In the genomic region with DNA sequence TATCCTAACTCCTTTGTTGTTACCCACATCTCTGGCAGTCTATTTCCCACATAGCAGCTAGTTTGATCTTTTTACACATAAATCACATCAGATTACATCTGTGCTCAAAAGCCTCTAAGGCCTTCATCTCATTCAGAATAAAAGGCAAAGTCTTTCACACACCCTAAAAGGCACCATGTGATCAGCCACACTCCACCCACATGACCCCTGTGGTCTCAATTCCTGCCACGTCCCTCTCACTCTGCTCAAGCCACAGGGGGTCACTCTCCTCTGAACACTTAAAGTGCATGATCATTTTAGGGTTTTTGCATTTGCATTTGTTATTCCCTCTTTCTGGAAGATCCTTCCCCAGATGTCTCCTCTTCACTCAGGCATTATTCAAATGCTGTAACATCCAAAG, we compare ENCODE assay signal across 1 cellular context.
TF ChIP-seq lines count a peak whose summit lies in the region.

No MANE protein-coding gene starts in this region.

TF ChIP-seq in GM23338, 12 proteins besides CTCF, POLR2A, EP300 and RAD21:
- TF ChIP-seq ZNF462 (CRISPR knock-in tag; IDR thresholded peaks at IDR 0.05) (no peak), POLR2AphosphoS5 (IDR thresholded peaks at IDR 0.05; ENCODE audit: low read depth) (no peak), JUNB (IDR thresholded peaks at IDR 0.05; ENCODE audit: unreplicated experiment) (no peak), ETS1 (IDR thresholded peaks at IDR 0.05) (no peak), NANOG (IDR thresholded peaks at IDR 0.05; ENCODE audit: borderline replicate concordance) (no peak), EZH2phosphoT487 (IDR thresholded peaks at IDR 0.05; ENCODE audit: unreplicated experiment) (no peak), CREB1 (CRISPR knock-in tag; IDR thresholded peaks at IDR 0.05; ENCODE audit: low read depth) (no peak), STAT1 (IDR thresholded peaks at IDR 0.05; ENCODE audit: unreplicated experiment) (no peak), ZNF331 (CRISPR knock-in tag; IDR thresholded peaks at IDR 0.05; ENCODE audit: low read depth) (no peak)
- TF ChIP-seq, protein P1, sequence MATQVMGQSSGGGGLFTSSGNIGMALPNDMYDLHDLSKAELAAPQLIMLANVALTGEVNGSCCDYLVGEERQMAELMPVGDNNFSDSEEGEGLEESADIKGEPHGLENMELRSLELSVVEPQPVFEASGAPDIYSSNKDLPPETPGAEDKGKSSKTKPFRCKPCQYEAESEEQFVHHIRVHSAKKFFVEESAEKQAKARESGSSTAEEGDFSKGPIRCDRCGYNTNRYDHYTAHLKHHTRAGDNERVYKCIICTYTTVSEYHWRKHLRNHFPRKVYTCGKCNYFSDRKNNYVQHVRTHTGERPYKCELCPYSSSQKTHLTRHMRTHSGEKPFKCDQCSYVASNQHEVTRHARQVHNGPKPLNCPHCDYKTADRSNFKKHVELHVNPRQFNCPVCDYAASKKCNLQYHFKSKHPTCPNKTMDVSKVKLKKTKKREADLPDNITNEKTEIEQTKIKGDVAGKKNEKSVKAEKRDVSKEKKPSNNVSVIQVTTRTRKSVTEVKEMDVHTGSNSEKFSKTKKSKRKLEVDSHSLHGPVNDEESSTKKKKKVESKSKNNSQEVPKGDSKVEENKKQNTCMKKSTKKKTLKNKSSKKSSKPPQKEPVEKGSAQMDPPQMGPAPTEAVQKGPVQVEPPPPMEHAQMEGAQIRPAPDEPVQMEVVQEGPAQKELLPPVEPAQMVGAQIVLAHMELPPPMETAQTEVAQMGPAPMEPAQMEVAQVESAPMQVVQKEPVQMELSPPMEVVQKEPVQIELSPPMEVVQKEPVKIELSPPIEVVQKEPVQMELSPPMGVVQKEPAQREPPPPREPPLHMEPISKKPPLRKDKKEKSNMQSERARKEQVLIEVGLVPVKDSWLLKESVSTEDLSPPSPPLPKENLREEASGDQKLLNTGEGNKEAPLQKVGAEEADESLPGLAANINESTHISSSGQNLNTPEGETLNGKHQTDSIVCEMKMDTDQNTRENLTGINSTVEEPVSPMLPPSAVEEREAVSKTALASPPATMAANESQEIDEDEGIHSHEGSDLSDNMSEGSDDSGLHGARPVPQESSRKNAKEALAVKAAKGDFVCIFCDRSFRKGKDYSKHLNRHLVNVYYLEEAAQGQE (IDR thresholded peaks at IDR 0.05; ENCODE audit: unreplicated experiment): no peak
